In the genomic region with DNA sequence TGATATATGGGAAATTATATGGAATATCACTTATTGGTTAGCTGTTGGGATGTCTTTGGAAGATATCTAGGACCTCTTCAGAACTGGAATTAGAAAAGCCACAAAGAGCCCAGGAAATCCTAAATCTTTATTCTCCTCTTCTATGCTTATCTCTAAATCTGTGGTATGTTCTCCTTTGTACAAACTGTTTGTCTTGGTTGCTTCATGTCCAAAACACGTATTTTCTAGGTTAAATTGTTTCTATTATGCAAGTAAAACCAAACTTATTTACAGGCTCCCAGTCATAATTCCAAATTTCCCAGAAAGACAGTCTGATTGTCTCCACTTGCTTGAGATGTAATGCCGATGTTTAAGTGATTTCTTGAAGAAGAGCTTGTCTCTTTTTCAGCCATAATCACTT, we compare ENCODE assay signal across 17 cellular contexts.
DNase-seq lines count a peak whose midpoint lies in the region; ATAC-seq and TF ChIP-seq lines count a peak whose summit lies in the region.
"Had no signal": no experiment of that assay in that cellular context is flagged by ENCODE, and none has a peak within 500 bp of the region (broad histone marks: within the 10 kb centered on the region; RNA-seq: fewer than 3 reads in every experiment).

No MANE protein-coding gene starts in this region.

- H3K9ac ChIP-seq in adipocyte (ENCODE audit: low read length): no peak overlapping the region
- H3K9ac ChIP-seq: BLaER1 had no signal

- ATAC-seq in HG03139 (IDR thresholded peaks at IDR 0.05; ENCODE audit: unreplicated experiment) (no peak), SK-N-SH treated with all-trans-retinoic acid at 6 μM for 48 hours (no peak)
- ATAC-seq: GM23338 had no signal

- no peak overlapping the region for H3K4me3 Mint-ChIP-seq in nephron
- H3K4me3 Mint-ChIP-seq: CD14-positive monocyte; CD4-positive, alpha-beta memory T cell; GM23338; IgD-negative memory B cell had no signal

- no peaks in the 10 kb centered on the region for H3K27me3 Mint-ChIP-seq in nephron (ENCODE audit: low read depth)
- H3K27me3 Mint-ChIP-seq: CD4-positive, alpha-beta memory T cell; IgD-negative memory B cell had no signal

- DNase-seq in EH (ENCODE audit: low read depth): peak; percentile 50
- peak; percentile 71 for DNase-seq in adipocyte (ENCODE audit: low read depth)
- DNase-seq in epithelial cell of prostate (ENCODE audit: low read depth, low spot score): no peak
- DNase-seq in COLO829 (ENCODE audit: low spot score): no peak
- DNase-seq in UCSD-AML1 (lab: John Stamatoyannopoulos, UW; ENCODE audit: unreplicated experiment): no peak
- DNase-seq: 8988T; CD4-positive, alpha-beta memory T cell; DND-41; HCEC 1CT; KBM-7 had no signal

- H3K27ac ChIP-seq in epithelial cell of prostate: peak overlapping the region; percentile 63
- H3K27ac ChIP-seq: BLaER1 had no signal

- H3K9me3 Mint-ChIP-seq in nephron: peaks cover 10% of the 10 kb centered on the region

- no peaks in the 10 kb centered on the region for H3K27me3 ChIP-seq in adipocyte (replicated peaks; ENCODE audit: control insufficient read depth, insufficient read depth, low read length)
- H3K27me3 ChIP-seq: BLaER1 had no signal

- peaks cover 3% of the 10 kb centered on the region for H3K9me3 ChIP-seq in adipocyte (ENCODE audit: control insufficient read depth, low read length)
- H3K9me3 ChIP-seq: BLaER1 had no signal

- peaks cover 52% of the 10 kb centered on the region for H3K4me1 Mint-ChIP-seq in nephron
- H3K4me1 Mint-ChIP-seq: CD14-positive monocyte; CD4-positive, alpha-beta memory T cell; GM23338; IgD-negative memory B cell had no signal

- TF ChIP-seq CTCF in nephron (IDR thresholded peaks at IDR 0.05; ENCODE audit: unreplicated experiment in 3 of 3): no peak

- H3K36me3 Mint-ChIP-seq in nephron (ENCODE audit: low read depth): no peaks in the 10 kb centered on the region
- H3K36me3 Mint-ChIP-seq: CD14-positive monocyte; CD4-positive, alpha-beta memory T cell; IgD-negative memory B cell had no signal

- no peak overlapping the region for H3K4me3 ChIP-seq in adipocyte (ENCODE audit: low read length)
- H3K4me3 ChIP-seq: BLaER1, GM23338 had no signal

- H3K4me1 ChIP-seq in adipocyte (ENCODE audit: control insufficient read depth, insufficient read depth, low read length): peaks cover 11% of the 10 kb centered on the region
- H3K4me1 ChIP-seq: BLaER1 had no signal

- H3K36me3 ChIP-seq in adipocyte (ENCODE audit: control insufficient read depth, insufficient read depth, low read length, severe bottlenecking): no peaks in the 10 kb centered on the region
- H3K36me3 ChIP-seq: BLaER1 had no signal

- peak overlapping the region in 2 of 3 experiments; percentile 26 to 64 for H3K27ac Mint-ChIP-seq in nephron
- H3K27ac Mint-ChIP-seq: CD14-positive monocyte; CD4-positive, alpha-beta memory T cell; GM23338; IgD-negative memory B cell had no signal

TF ChIP-seq in SK-N-SH treated with all-trans-retinoic acid at 6 μM for 48 hours, 23 proteins besides CTCF, POLR2A, EP300 and RAD21:
- TF ChIP-seq PATZ1 (CRISPR knock-in tag; IDR thresholded peaks at IDR 0.05; ENCODE audit: borderline replicate concordance) (no peak), ZFP3 (CRISPR knock-in tag; IDR thresholded peaks at IDR 0.05) (no peak), ZNF565 (CRISPR knock-in tag; conservative IDR thresholded peaks at IDR 0.05; ENCODE audit: low read depth) (no peak), GLIS3 (CRISPR knock-in tag; IDR thresholded peaks at IDR 0.05) (no peak), TOX (CRISPR knock-in tag; IDR thresholded peaks at IDR 0.05; ENCODE audit: borderline replicate concordance) (no peak), OSR1 (CRISPR knock-in tag; IDR thresholded peaks at IDR 0.05) (no peak), SNAI2 (CRISPR knock-in tag; IDR thresholded peaks at IDR 0.05) (no peak), TSHZ2 (CRISPR knock-in tag; IDR thresholded peaks at IDR 0.05) (no peak), ISL1 (CRISPR knock-in tag; IDR thresholded peaks at IDR 0.05) (no peak), ZNF8 (CRISPR knock-in tag; IDR thresholded peaks at IDR 0.05) (no peak)
- TF ChIP-seq, protein P1, sequence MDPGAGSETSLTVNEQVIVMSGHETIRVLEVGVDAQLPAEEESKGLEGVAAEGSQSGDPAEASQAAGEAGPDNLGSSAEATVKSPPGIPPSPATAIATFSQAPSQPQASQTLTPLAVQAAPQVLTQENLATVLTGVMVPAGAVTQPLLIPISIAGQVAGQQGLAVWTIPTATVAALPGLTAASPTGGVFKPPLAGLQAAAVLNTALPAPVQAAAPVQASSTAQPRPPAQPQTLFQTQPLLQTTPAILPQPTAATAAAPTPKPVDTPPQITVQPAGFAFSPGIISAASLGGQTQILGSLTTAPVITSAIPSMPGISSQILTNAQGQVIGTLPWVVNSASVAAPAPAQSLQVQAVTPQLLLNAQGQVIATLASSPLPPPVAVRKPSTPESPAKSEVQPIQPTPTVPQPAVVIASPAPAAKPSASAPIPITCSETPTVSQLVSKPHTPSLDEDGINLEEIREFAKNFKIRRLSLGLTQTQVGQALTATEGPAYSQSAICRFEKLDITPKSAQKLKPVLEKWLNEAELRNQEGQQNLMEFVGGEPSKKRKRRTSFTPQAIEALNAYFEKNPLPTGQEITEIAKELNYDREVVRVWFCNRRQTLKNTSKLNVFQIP (CRISPR knock-in tag; IDR thresholded peaks at IDR 0.05; ENCODE audit: borderline replicate concordance, low read depth): no peak
- TF ChIP-seq, protein P2, sequence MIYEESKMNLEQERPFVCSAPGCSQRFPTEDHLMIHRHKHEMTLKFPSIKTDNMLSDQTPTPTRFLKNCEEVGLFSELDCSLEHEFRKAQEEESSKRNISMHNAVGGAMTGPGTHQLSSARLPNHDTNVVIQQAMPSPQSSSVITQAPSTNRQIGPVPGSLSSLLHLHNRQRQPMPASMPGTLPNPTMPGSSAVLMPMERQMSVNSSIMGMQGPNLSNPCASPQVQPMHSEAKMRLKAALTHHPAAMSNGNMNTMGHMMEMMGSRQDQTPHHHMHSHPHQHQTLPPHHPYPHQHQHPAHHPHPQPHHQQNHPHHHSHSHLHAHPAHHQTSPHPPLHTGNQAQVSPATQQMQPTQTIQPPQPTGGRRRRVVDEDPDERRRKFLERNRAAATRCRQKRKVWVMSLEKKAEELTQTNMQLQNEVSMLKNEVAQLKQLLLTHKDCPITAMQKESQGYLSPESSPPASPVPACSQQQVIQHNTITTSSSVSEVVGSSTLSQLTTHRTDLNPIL (CRISPR knock-in tag; IDR thresholded peaks at IDR 0.05; ENCODE audit: low read depth): no peak

Comparison
In these comparisons a context has a peak if more than half of its experiments do, and no peak if none do; other contexts are left out.
1. DNase-seq: peak in EH (single experiment) and adipocyte (single experiment); none in epithelial cell of prostate (single experiment), COLO829 (single experiment) and UCSD-AML1 (single experiment).